Comparison of ENCODE assay signal across 19 cellular contexts in the genomic region with DNA sequence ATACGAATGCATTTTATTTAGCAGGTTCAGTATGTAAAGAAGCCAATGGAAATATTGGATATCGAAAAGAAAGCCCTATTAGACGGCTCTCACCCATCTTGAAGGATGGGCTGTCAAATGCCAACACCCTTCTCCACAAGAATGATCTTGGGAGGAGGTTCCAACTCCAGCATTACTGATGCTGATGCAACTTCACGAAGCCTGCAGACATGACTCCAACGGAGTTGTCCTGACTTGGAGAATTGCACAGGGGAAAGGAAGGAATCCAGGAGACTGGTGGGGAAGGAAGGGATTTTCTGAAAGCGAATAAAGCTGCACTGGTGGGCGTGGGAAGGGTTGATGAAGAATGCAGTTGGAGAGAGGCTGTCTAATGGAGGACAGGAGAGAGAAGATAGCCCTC. TPM values are rescaled to one million over a fixed set of nuclear protein-coding genes. Genes with fewer than 3 reads are reported as not detected.
DNase-seq lines count a peak whose midpoint lies in the region; ATAC-seq, FAIRE-seq and TF ChIP-seq lines count a peak whose summit lies in the region.
"Had no signal": no experiment of that assay in that cellular context is flagged by ENCODE, and none has a peak within 500 bp of the region (broad histone marks: within the 10 kb centered on the region; RNA-seq: fewer than 3 reads in every experiment).

No MANE protein-coding gene starts in this region.

- WGBS in K562 (ENCODE audit: insufficient coverage, low coverage, missing lambda C conversion rate), result 2% methylated on average over 7 of the region's 7 CpGs

- FAIRE-seq in K562 (lab: Jason Lieb, UNC) (no peak), keratinocyte (lab: Jason Lieb, UNC) (peak; percentile 43)
- FAIRE-seq: A204.1, GM12892, GM18507, HepG2 had no signal

- H4K20me1 ChIP-seq in K562 (replicated peaks; ENCODE audit: control insufficient read depth, insufficient read depth, low read length), result peaks cover 12% of the 10 kb centered on the region
- no peaks in the 10 kb centered on the region for H4K20me1 ChIP-seq in keratinocyte (ENCODE audit: control insufficient read depth, extremely low read depth, insufficient read depth, low read length)

- no peaks in the 10 kb centered on the region for H3K9me1 ChIP-seq in K562 (ENCODE audit: control insufficient read depth, insufficient read depth, low read length)
- H3K9me1 ChIP-seq in keratinocyte (ENCODE audit: control insufficient read depth, extremely low read depth, insufficient read depth, low read length), result no peaks in the 10 kb centered on the region

- dilution Hi-C loops in keratinocyte (cut with MboI; ENCODE audit: extremely low pct_ligation_motif_present, low sequenced_read_pairs), result no loop called here

- H3K9me3 Mint-ChIP-seq in progenitor cell of endocrine pancreas (ENCODE audit: low read depth), result no peaks in the 10 kb centered on the region
- no peaks in the 10 kb centered on the region for H3K9me3 Mint-ChIP-seq in stimulated activated naive B cell treated with anti-CD40 and anti-IgM and Interleukin-4, amounts not matched to agents 10 μg/mL and 1 μg/mL and 100 μg/mL, for 72 hours

- no peak for TF ChIP-seq POLR2A in K562 (conservative IDR thresholded peaks at IDR 0.05)

- no peaks in the 10 kb centered on the region for H3K79me2 ChIP-seq in K562 (ENCODE audit: control insufficient read depth, insufficient read depth, low read length)
- H3K79me2 ChIP-seq in keratinocyte (ENCODE audit: control insufficient read depth, insufficient read depth, low read length), result no peaks in the 10 kb centered on the region

- no peaks in the 10 kb centered on the region for H3K36me3 Mint-ChIP-seq in progenitor cell of endocrine pancreas (ENCODE audit: insufficient read depth)
- no peaks in the 10 kb centered on the region for H3K36me3 Mint-ChIP-seq in stimulated activated naive B cell treated with anti-CD40 and anti-IgM and Interleukin-4, amounts not matched to agents 10 μg/mL and 1 μg/mL and 100 μg/mL, for 72 hours
- H3K36me3 Mint-ChIP-seq: CD4-positive, CD25-positive, alpha-beta regulatory T cell; IgD-negative memory B cell had no signal

- H3K9me3 ChIP-seq in RWPE2 (ENCODE audit: severe bottlenecking) (no peaks in the 10 kb centered on the region), K562 (replicated peaks; ENCODE audit: control insufficient read depth, insufficient read depth, low read depth, low read length) (no peaks in the 10 kb centered on the region), keratinocyte (ENCODE audit: control insufficient read depth, low read depth, low read length) (no peaks in the 10 kb centered on the region)
- H3K9me3 ChIP-seq: BE2C, Caco-2, HAP-1 had no signal

- POLR2A ChIA-PET in K562 (lab: Yijun Ruan, JAX), result interaction anchor here (1.5 kb wide), 1 partner anchor 9 kb away, joined by 4 read pairs; no protein-coding TSS in a partner anchor

- TF ChIP-seq RAD21 in K562 (CRISPR knock-in tag; conservative IDR thresholded peaks at IDR 0.05 in 1 of 2, IDR thresholded peaks at IDR 0.05 in 1 of 2), result no peak

- in situ Hi-C loops in K562 (cut with MboI), result no loop called here

- peaks cover 8% of the 10 kb centered on the region for H3K4me1 Mint-ChIP-seq in progenitor cell of endocrine pancreas (ENCODE audit: low read depth)
- H3K4me1 Mint-ChIP-seq in stimulated activated naive B cell treated with anti-CD40 and anti-IgM and Interleukin-4, amounts not matched to agents 10 μg/mL and 1 μg/mL and 100 μg/mL, for 72 hours, result peaks cover 0 to 3% of the 10 kb centered on the region in 2 donors
- H3K4me1 Mint-ChIP-seq: CD4-positive, CD25-positive, alpha-beta regulatory T cell had no signal

- ATAC-seq in RWPE2 (ENCODE audit: low read depth) (no peak), K562 (no peak), GM21529 (IDR thresholded peaks at IDR 0.05; ENCODE audit: unreplicated experiment) (no peak)
- ATAC-seq in stimulated activated naive B cell treated with anti-CD40 and anti-IgM and Interleukin-4, amounts not matched to agents 10 μg/mL and 1 μg/mL and 100 μg/mL, for 72 hours (replicated peaks), result no peak
- ATAC-seq: HepG2 had no signal

- no peak overlapping the region for H3K4me3 Mint-ChIP-seq in progenitor cell of endocrine pancreas (ENCODE audit: low read depth)
- H3K4me3 Mint-ChIP-seq in stimulated activated naive B cell treated with anti-CD40 and anti-IgM and Interleukin-4, amounts not matched to agents 10 μg/mL and 1 μg/mL and 100 μg/mL, for 72 hours, result no peak overlapping the region
- H3K4me3 Mint-ChIP-seq: CD4-positive, CD25-positive, alpha-beta regulatory T cell; IgD-negative memory B cell had no signal

- intact Hi-C loops in K562 (cut with micrococcal nuclease), result no loop called here

- BruUV-seq in K562 (replicated peaks; lab: Mats Ljungman, UMichigan), result no TSS peak

- peaks cover 32% of the 10 kb centered on the region for H3K27me3 Mint-ChIP-seq in progenitor cell of endocrine pancreas
- H3K27me3 Mint-ChIP-seq in stimulated activated naive B cell treated with anti-CD40 and anti-IgM and Interleukin-4, amounts not matched to agents 10 μg/mL and 1 μg/mL and 100 μg/mL, for 72 hours, result peaks cover 51 to 61% of the 10 kb centered on the region in 2 donors

- CTCF ChIA-PET in K562 (lab: Yijun Ruan, JAX; ENCODE audit: low intra/inter-chr PET ratio), result no interaction called here

- H3K9ac ChIP-seq in K562 (ENCODE audit: insufficient read depth in 1 of 2, low read depth in 2 of 2, low read length in 2 of 2) (no peak overlapping the region), keratinocyte (ENCODE audit: control insufficient read depth, extremely low read depth, insufficient read depth, low read length) (no peak overlapping the region)

- peak overlapping the region; percentile 58 for H3K27ac Mint-ChIP-seq in progenitor cell of endocrine pancreas
- no peak overlapping the region for H3K27ac Mint-ChIP-seq in stimulated activated naive B cell treated with anti-CD40 and anti-IgM and Interleukin-4, amounts not matched to agents 10 μg/mL and 1 μg/mL and 100 μg/mL, for 72 hours
- H3K27ac Mint-ChIP-seq: CD4-positive, CD25-positive, alpha-beta regulatory T cell had no signal

- H3K4me1 ChIP-seq in RWPE2 (ENCODE audit: insufficient read depth, poor library complexity, severe bottlenecking), result peaks cover 15% of the 10 kb centered on the region
- H3K4me1 ChIP-seq in K562 (replicated peaks in 1 of 2; ENCODE audit: control insufficient read depth in 2 of 2, insufficient read depth in 2 of 2, low read length in 2 of 2), result peaks cover 20 to 21% of the 10 kb centered on the region in 2 experiments
- H3K4me1 ChIP-seq in keratinocyte (ENCODE audit: control insufficient read depth, extremely low read depth, insufficient read depth, low read length), result peaks cover 10% of the 10 kb centered on the region
- H3K4me1 ChIP-seq: BE2C, HAP-1 had no signal

- DNase-seq in RWPE2 (ENCODE audit: low spot score), result peak; percentile 2
- DNase-seq in K562 (ENCODE audit: extremely low read depth in 1 of 4, low spot score in 3 of 4), result no peak
- no peak for DNase-seq in keratinocyte (ENCODE audit: low read depth, low spot score)
- no peak for DNase-seq in progenitor cell of endocrine pancreas (ENCODE audit: low spot score, unreplicated experiment)
- DNase-seq in EL, result no peak
- DNase-seq in stimulated activated naive B cell treated with anti-CD40 and anti-IgM and Interleukin-4, amounts not matched to agents 10 μg/mL and 1 μg/mL and 100 μg/mL, for 72 hours, result no peak
- DNase-seq: ACHN; BE2C; C1 segment of cervical spinal cord; Caco-2; CD4-positive, CD25-positive, alpha-beta regulatory T cell; GDM1 had no signal

- H3K4me3 ChIP-seq in RWPE2 (ENCODE audit: severe bottlenecking) (no peak overlapping the region), K562 (no peak overlapping the region), keratinocyte (ENCODE audit: control insufficient read depth in 2 of 3, extremely low read depth in 1 of 3, insufficient read depth in 2 of 3, low read depth in 1 of 3, low read length in 3 of 3) (no peak overlapping the region)
- H3K4me3 ChIP-seq: HAP-1 had no signal

- TF ChIP-seq CTCF in RWPE2 (IDR thresholded peaks at IDR 0.05; ENCODE audit: poor library complexity, severe bottlenecking), result no peak
- TF ChIP-seq CTCF in K562 (IDR thresholded peaks at IDR 0.05 in 2 of 3, conservative IDR thresholded peaks at IDR 0.05 in 1 of 3; ENCODE audit: insufficient read depth in 2 of 3, low read depth in 1 of 3, low read length in 3 of 3), result no peak
- no peak for TF ChIP-seq CTCF in keratinocyte (optimal IDR thresholded peaks at IDR 0.05 in 1 of 3, IDR thresholded peaks at IDR 0.05 in 1 of 3, conservative IDR thresholded peaks at IDR 0.05 in 1 of 3; ENCODE audit: extremely low read depth in 1 of 3, insufficient read depth in 2 of 3, low read length in 3 of 3)
- no peak for TF ChIP-seq CTCF in progenitor cell of endocrine pancreas (IDR thresholded peaks at IDR 0.05; ENCODE audit: unreplicated experiment)

- H3K4me2 ChIP-seq in K562 (ENCODE audit: insufficient read depth, low read length), result no peak overlapping the region
- no peak overlapping the region for H3K4me2 ChIP-seq in keratinocyte (ENCODE audit: control insufficient read depth, extremely low read depth, insufficient read depth, low read depth, low read length)

- no peaks in the 10 kb centered on the region for H3K36me3 ChIP-seq in RWPE2 (ENCODE audit: low read depth)
- H3K36me3 ChIP-seq in K562 (ENCODE audit: control insufficient read depth, insufficient read depth, low read length), result no peaks in the 10 kb centered on the region
- H3K36me3 ChIP-seq in keratinocyte (ENCODE audit: control insufficient read depth in 2 of 2, extremely low read depth in 1 of 2, insufficient read depth in 2 of 2, low read length in 2 of 2), result no peaks in the 10 kb centered on the region
- H3K36me3 ChIP-seq: BE2C, HAP-1 had no signal

- H3K27me3 ChIP-seq in RWPE2 (ENCODE audit: insufficient read depth, poor library complexity, severe bottlenecking), result no peaks in the 10 kb centered on the region
- peaks cover 5 to 24% of the 10 kb centered on the region in 2 experiments for H3K27me3 ChIP-seq in K562 (ENCODE audit: control insufficient read depth in 2 of 2, insufficient read depth in 2 of 2, low read length in 2 of 2)
- no peaks in the 10 kb centered on the region for H3K27me3 ChIP-seq in keratinocyte (ENCODE audit: control insufficient read depth, extremely low read depth, insufficient read depth, low read length)
- H3K27me3 ChIP-seq: BE2C had no signal

- H3K27ac ChIP-seq in RWPE2 (ENCODE audit: poor library complexity, severe bottlenecking) (no peak overlapping the region), K562 (ENCODE audit: extremely low read depth, low read depth, low read length) (no peak overlapping the region), keratinocyte (ENCODE audit: control insufficient read depth, insufficient read depth, low read length) (no peak overlapping the region)

- TF ChIP-seq EP300 in K562 (IDR thresholded peaks at IDR 0.05; ENCODE audit: low read length), result no peak

- H2AFZ ChIP-seq in K562 (ENCODE audit: low read depth, low read length) (no peak overlapping the region), keratinocyte (ENCODE audit: control insufficient read depth, low read length) (no peak overlapping the region)

RNA-seq across cellular contexts. Expression of a gene that starts 11.4 kb away (rescaled TPM):
- 17.5 and 46.4 TPM in 2 replicates for total RNA-seq in K562 (2011; cell fraction: chromatin; rRNA removed; ENCODE audit: low replicate concordance)
- 18.8 and 22.8 TPM in 2 replicates for total RNA-seq in K562 (2011; cell fraction: nucleolus; rRNA removed)
- total RNA-seq in K562 (2011; cell fraction: nucleoplasm; rRNA removed), result 14.9 and 27.1 TPM in 2 replicates
- 1.1 and 1.5 TPM in 2 replicates for total RNA-seq in K562 (2014; rRNA removed)
- 0.41 and 1.1 TPM in 2 replicates for total RNA-seq in K562 (2014; rRNA removed; fragmentation: Illumina TruSeq; extraction: Trizol)
- total RNA-seq in K562 (2015; rRNA removed; fragmentation: Illumina TruSeq; extraction: Trizol), result 0.08 and 0.51 TPM in 2 replicates
- 3.3 and 4.2 TPM in 2 replicates for total RNA-seq in K562 (2021)
- polyA plus RNA-seq in K562 (2011; rRNA removed), result 4.3 and 12.0 TPM in 2 replicates
- 5.1 and 6.0 TPM in 2 replicates for polyA plus RNA-seq in K562 (2011; cell fraction: cytosol; rRNA removed)
- polyA plus RNA-seq in K562 (2011; cell fraction: nucleus; rRNA removed), result 13.9 and 24.1 TPM in 2 replicates
- polyA plus RNA-seq in K562 (2012), result 0.86 and 1.5 TPM in 2 replicates
- 1.1 and 1.4 TPM in 2 replicates for polyA plus RNA-seq in K562 (2014; fragmentation: Illumina TruSeq; extraction: Trizol)
- polyA plus RNA-seq in K562 (2014; fragmentation: Nextera tagmentation; extraction: Ambion mirVana), result under 1 TPM; 0.13 to 0.20 TPM
- polyA plus RNA-seq in K562 (2014; rRNA removed), result 0.90 and 1.2 TPM in 2 replicates
- polyA minus RNA-seq in K562 (2011; rRNA and poly(A)+ RNA removed), result 8.6 and 12.7 TPM in 2 replicates
- 5.7 and 22.0 TPM in 2 replicates for polyA minus RNA-seq in K562 (2011; cell fraction: cytosol; rRNA and poly(A)+ RNA removed)
- polyA minus RNA-seq in K562 (2011; cell fraction: nucleus; rRNA and poly(A)+ RNA removed), result 5.0 and 8.4 TPM in 2 replicates
- polyA plus RNA-seq in keratinocyte, result 161 to 204 TPM (median 198 TPM) in 3 replicates
- 47.7 TPM for polyA plus RNA-seq in keratinocyte (2011; ENCODE audit: low read depth)
- polyA plus RNA-seq in keratinocyte (2011; cell fraction: cytosol; rRNA removed), result 67.3 and 89.8 TPM in 2 replicates
- 456 and 469 TPM in 2 replicates for polyA plus RNA-seq in keratinocyte (2011; cell fraction: nucleus; rRNA removed)
- polyA plus RNA-seq in keratinocyte (2012; ENCODE audit: low replicate concordance), result 140 and 276 TPM in 2 replicates
- polyA minus RNA-seq in keratinocyte, result 497 to 995 TPM (median 539 TPM) in 3 replicates
- polyA minus RNA-seq in keratinocyte (2011; cell fraction: cytosol; rRNA and poly(A)+ RNA removed), result 232 TPM
- polyA minus RNA-seq in keratinocyte (2011; cell fraction: nucleus; rRNA and poly(A)+ RNA removed), result 824 and 949 TPM in 2 replicates
- total RNA-seq in progenitor cell of endocrine pancreas, result 482 and 520 TPM in 2 replicates
- polyA plus RNA-seq: CD4-positive, CD25-positive, alpha-beta regulatory T cell; IgD-negative memory B cell had no signal

Comparison
In these comparisons a context has a peak if more than half of its experiments do, and no peak if none do; other contexts are left out.
1. RNA of a gene that starts 11.4 kb away (total RNA-seq): 482 to 520 TPM in progenitor cell of endocrine pancreas; 0.08 to 46.4 TPM in K562; every median in the first group is over 10 times any median in the second.